Comparison of ENCODE assay signal across 9 cellular contexts in genomic region chr9:31140316-31140715, GRCh38.
DNase-seq lines count a peak whose midpoint lies in the region; ATAC-seq and TF ChIP-seq lines count a peak whose summit lies in the region.
"Had no signal": no experiment of that assay in that cellular context is flagged by ENCODE, and none has a peak within 500 bp of the region (broad histone marks: within the 10 kb centered on the region; RNA-seq: fewer than 3 reads in every experiment).

No MANE protein-coding gene starts in this region.

- no peak for ATAC-seq in DND-41 (ENCODE audit: insufficient read depth, low read depth)
- peak; percentile 66 for ATAC-seq in HG02870 (IDR thresholded peaks at IDR 0.05; ENCODE audit: unreplicated experiment)
- ATAC-seq in RWPE2 (ENCODE audit: low read depth): no peak; the same call in 2 of the 3 replicates

- H3K9me3 ChIP-seq in DND-41 (ENCODE audit: insufficient read depth, low read length, severe bottlenecking) (no peaks in the 10 kb centered on the region), RWPE2 (ENCODE audit: severe bottlenecking) (no peaks in the 10 kb centered on the region)

- no peak for DNase-seq in DND-41
- DNase-seq in RWPE2 (ENCODE audit: low spot score): no peak
- DNase-seq in iris pigment epithelial cell (ENCODE audit: low read depth): peak; percentile 15
- DNase-seq in activated T-helper 2 cell treated with anti-CD3 and anti-CD28 coated beads, Interferon-gamma antibody, Interleukin-2, Interleukin-4, amounts not matched to agents 10 μg/mL and 5 μg/mL and 100 μg/mL, durations not matched to agents 14 hours and 24 hours and 36 hours (ENCODE audit: low spot score): no peak
- DNase-seq in GOT3 (lab: John Stamatoyannopoulos, UW): no peak
- DNase-seq in activated CD8-positive, alpha-beta memory T cell treated with anti-CD3 and anti-CD28 coated beads for 24 hours: no peak
- no peak for DNase-seq in mucosa of gallbladder (ENCODE audit: low spot score)

- H4K20me1 ChIP-seq in DND-41 (ENCODE audit: insufficient read depth, low read length): no peaks in the 10 kb centered on the region

- no peaks in the 10 kb centered on the region for H3K36me3 Mint-ChIP-seq in activated T-helper 2 cell treated with anti-CD3 and anti-CD28 coated beads, Interferon-gamma antibody, Interleukin-2, Interleukin-4, amounts not matched to agents 10 μg/mL and 5 μg/mL and 100 μg/mL, durations not matched to agents 14 hours and 24 hours and 36 hours (ENCODE audit: low read depth)

- H3K4me3 ChIP-seq in DND-41 (ENCODE audit: low read depth in 1 of 2, low read length in 2 of 2) (no peak overlapping the region), RWPE2 (ENCODE audit: severe bottlenecking) (no peak overlapping the region)
- H3K4me3 ChIP-seq: skin epidermis had no signal

- no peak overlapping the region for H3K9ac ChIP-seq in DND-41 (ENCODE audit: low read depth, low read length)

- H3K27ac ChIP-seq in DND-41 (ENCODE audit: low read length): no peak overlapping the region
- no peak overlapping the region for H3K27ac ChIP-seq in RWPE2 (ENCODE audit: poor library complexity, severe bottlenecking)
- H3K27ac ChIP-seq: skin epidermis had no signal

- no peaks in the 10 kb centered on the region for H3K27me3 ChIP-seq in DND-41 (ENCODE audit: insufficient read depth, low read length, poor library complexity)
- H3K27me3 ChIP-seq in RWPE2 (ENCODE audit: insufficient read depth, poor library complexity, severe bottlenecking): no peaks in the 10 kb centered on the region

- no peak overlapping the region for H3K4me3 Mint-ChIP-seq in activated T-helper 2 cell treated with anti-CD3 and anti-CD28 coated beads, Interferon-gamma antibody, Interleukin-2, Interleukin-4, amounts not matched to agents 10 μg/mL and 5 μg/mL and 100 μg/mL, durations not matched to agents 14 hours and 24 hours and 36 hours (ENCODE audit: low read depth)

- no peak overlapping the region for H2AFZ ChIP-seq in DND-41 (ENCODE audit: low read depth, low read length)

- H3K36me3 ChIP-seq in DND-41 (ENCODE audit: insufficient read depth, low read length) (no peaks in the 10 kb centered on the region), RWPE2 (ENCODE audit: low read depth) (no peaks in the 10 kb centered on the region)

- H3K4me1 ChIP-seq in DND-41 (ENCODE audit: insufficient read depth, low read length): no peaks in the 10 kb centered on the region
- H3K4me1 ChIP-seq in RWPE2 (ENCODE audit: insufficient read depth, poor library complexity, severe bottlenecking): peaks cover 17% of the 10 kb centered on the region

- intact Hi-C loops in activated T-helper 2 cell treated with anti-CD3 and anti-CD28 coated beads, Interferon-gamma antibody, Interleukin-2, Interleukin-4, amounts not matched to agents 10 μg/mL and 5 μg/mL and 100 μg/mL, durations not matched to agents 14 hours and 24 hours and 36 hours (cut with micrococcal nuclease): loop anchor here (10.0 kb wide), 1 partner anchor 404 kb away; no protein-coding TSS in a partner anchor

- H3K4me1 Mint-ChIP-seq in activated T-helper 2 cell treated with anti-CD3 and anti-CD28 coated beads, Interferon-gamma antibody, Interleukin-2, Interleukin-4, amounts not matched to agents 10 μg/mL and 5 μg/mL and 100 μg/mL, durations not matched to agents 14 hours and 24 hours and 36 hours (ENCODE audit: low read depth): no peaks in the 10 kb centered on the region

- H3K27ac Mint-ChIP-seq in activated T-helper 2 cell treated with anti-CD3 and anti-CD28 coated beads, Interferon-gamma antibody, Interleukin-2, Interleukin-4, amounts not matched to agents 10 μg/mL and 5 μg/mL and 100 μg/mL, durations not matched to agents 14 hours and 24 hours and 36 hours: no peak overlapping the region

- no peaks in the 10 kb centered on the region for H3K79me2 ChIP-seq in DND-41 (ENCODE audit: insufficient read depth, low read length)

- no peaks in the 10 kb centered on the region for H3K27me3 Mint-ChIP-seq in activated T-helper 2 cell treated with anti-CD3 and anti-CD28 coated beads, Interferon-gamma antibody, Interleukin-2, Interleukin-4, amounts not matched to agents 10 μg/mL and 5 μg/mL and 100 μg/mL, durations not matched to agents 14 hours and 24 hours and 36 hours (ENCODE audit: low read depth)

- no peak overlapping the region for H3K4me2 ChIP-seq in DND-41 (ENCODE audit: insufficient read depth, low read length)

- TF ChIP-seq CTCF in DND-41 (IDR thresholded peaks at IDR 0.05; ENCODE audit: borderline replicate concordance, extremely low read depth, low read length, poor library complexity, severe bottlenecking) (peak; percentile 23), RWPE2 (IDR thresholded peaks at IDR 0.05; ENCODE audit: poor library complexity, severe bottlenecking) (peak; percentile 49)

- H3K9me3 Mint-ChIP-seq in activated T-helper 2 cell treated with anti-CD3 and anti-CD28 coated beads, Interferon-gamma antibody, Interleukin-2, Interleukin-4, amounts not matched to agents 10 μg/mL and 5 μg/mL and 100 μg/mL, durations not matched to agents 14 hours and 24 hours and 36 hours: no peaks in the 10 kb centered on the region
